19 cellular contexts compared by ENCODE assay signal in the genomic region with DNA sequence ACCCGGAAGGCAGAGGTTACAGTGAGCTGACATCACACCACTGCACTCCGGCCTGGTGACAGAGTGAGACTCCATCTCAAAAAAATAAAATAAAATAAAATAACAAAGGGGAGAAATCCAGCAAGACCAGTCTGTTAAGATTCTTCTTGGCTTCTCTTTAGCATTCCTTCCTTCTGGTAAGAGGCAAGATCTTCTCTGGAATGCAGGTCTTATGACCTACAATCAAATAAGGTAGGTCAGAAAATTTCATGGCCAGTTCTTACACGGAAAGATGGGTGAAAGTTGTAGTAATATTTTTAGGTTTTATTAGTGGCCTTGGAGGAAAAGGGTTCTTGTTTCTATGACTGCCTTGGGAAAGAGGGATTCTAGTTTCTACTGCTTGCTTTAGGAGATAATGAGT.
"Had no signal": no experiment of that assay in that cellular context is flagged by ENCODE, and none has a peak within 500 bp of the region (broad histone marks: within the 10 kb centered on the region; RNA-seq: fewer than 3 reads in every experiment).

No MANE protein-coding gene starts in this region.

- H3K36me3 ChIP-seq: brain microvascular endothelial cell, heart right ventricle, prostate gland, tibial nerve had no signal

- H3K27me3 Mint-ChIP-seq: dendritic cell treated with granulocyte-macrophage colony-stimulating factor and Interleukin-4, amounts not matched to agents 40 ng/mL and 50 ng/mL, for 4 days had no signal

- H3K27ac Mint-ChIP-seq: activated T-helper 1 cell treated with anti-CD3 and anti-CD28 coated beads, Interleukin-12 subunit alpha, Interleukin-12 subunit beta, Interleukin-2, Interleukin-4 antibody, amounts not matched to agents 30 ng/mL and 10 ng/mL and 1 ng/mL, durations not matched to agents 14 hours and 24 hours and 36 hours; dendritic cell treated with granulocyte-macrophage colony-stimulating factor and Interleukin-4, amounts not matched to agents 40 ng/mL and 50 ng/mL, for 4 days; nephron progenitor cell; T-helper 2 cell treated with Interferon-gamma antibody and Interleukin-4, amounts not matched to agents 5 μg/mL and 100 μg/mL, for 36 hours had no signal

- H3K4me3 ChIP-seq: heart right ventricle, prostate gland, skin epidermis, tibial nerve had no signal

- H3K9me3 ChIP-seq: prostate gland, tibial nerve had no signal

- H3K4me1 ChIP-seq: heart right ventricle, prostate gland, tibial nerve had no signal

- H3K27me3 ChIP-seq: brain microvascular endothelial cell, heart right ventricle, tibial nerve had no signal

- H3K27ac ChIP-seq: brain microvascular endothelial cell, heart right ventricle, prostate gland, skin epidermis, tibial nerve had no signal

- H3K4me3 Mint-ChIP-seq: activated T-helper 1 cell treated with anti-CD3 and anti-CD28 coated beads, Interleukin-12 subunit alpha, Interleukin-12 subunit beta, Interleukin-2, Interleukin-4 antibody, amounts not matched to agents 30 ng/mL and 10 ng/mL and 1 ng/mL, durations not matched to agents 14 hours and 24 hours and 36 hours; dendritic cell treated with granulocyte-macrophage colony-stimulating factor and Interleukin-4, amounts not matched to agents 40 ng/mL and 50 ng/mL, for 4 days; nephron progenitor cell; T-helper 2 cell treated with Interferon-gamma antibody and Interleukin-4, amounts not matched to agents 5 μg/mL and 100 μg/mL, for 36 hours had no signal

- H3K4me1 Mint-ChIP-seq: nephron progenitor cell had no signal

- DNase-seq: activated CD4-positive, CD25-positive, alpha-beta regulatory T cell treated with anti-CD3 and anti-CD28 coated beads, Interleukin-2, amount 50 U/mL, for 72 hours; activated naive CD4-positive, alpha-beta T cell treated with Interleukin-2 at 50 U/mL for 16 hours; anterior cingulate cortex; brain microvascular endothelial cell; cerebellar nuclear complex; effector memory CD4-positive, alpha-beta T cell; heart right ventricle; kidney glomerular epithelial cell; nephron progenitor cell; occipital lobe; right cardiac atrium; stimulated activated CD4-positive, alpha-beta T cell treated with anti-CD3 and anti-CD28 coated beads, Interleukin-4, amount 100 ng/mL, for 24 hours; stimulated activated naive CD4-positive, alpha-beta T cell had no signal
